In the genomic region with DNA sequence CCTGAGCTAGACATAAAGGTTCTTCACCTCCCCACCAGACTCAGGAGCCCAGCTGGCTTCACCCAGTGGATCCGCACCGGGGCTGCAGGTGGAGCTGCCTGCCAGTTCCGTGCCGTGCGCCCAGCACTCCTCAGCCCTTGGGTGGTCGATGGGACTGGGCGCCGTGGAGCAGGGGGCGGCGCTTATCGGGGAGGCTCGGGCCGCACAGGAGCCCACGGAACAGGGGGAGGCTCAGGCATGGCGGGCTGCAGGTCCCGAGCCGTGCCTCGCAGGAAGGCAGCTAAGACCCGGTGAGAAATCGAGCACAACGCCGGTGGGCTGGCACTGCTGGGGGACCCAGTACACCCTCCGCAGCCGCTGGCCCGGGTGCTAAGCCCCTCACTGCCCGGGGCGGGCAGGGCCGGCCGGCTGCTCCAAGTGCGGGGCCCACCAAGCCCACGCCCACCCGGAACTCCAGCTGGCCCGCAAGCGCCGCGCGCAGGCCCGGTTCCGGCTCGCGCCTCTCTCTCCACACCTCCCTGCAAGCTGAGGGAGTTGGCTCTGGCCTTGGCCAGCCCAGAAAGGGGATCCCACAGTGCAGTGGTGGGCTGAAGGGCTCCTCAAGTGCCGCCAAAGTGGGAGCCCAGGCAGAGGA, we compare ENCODE assay signal across 1 cellular context. TPM values are rescaled to one million over a fixed set of nuclear protein-coding genes. Genes with fewer than 3 reads are reported as not detected.
"Had no signal": no experiment of that assay in that cellular context is flagged by ENCODE, and none has a peak within 500 bp of the region (broad histone marks: within the 10 kb centered on the region; RNA-seq: fewer than 3 reads in every experiment).

No MANE protein-coding gene starts in this region.

RNA-seq across cellular contexts. Expression of gene CYP2J2, which starts 43.1 kb away (rescaled TPM):
- total RNA-seq: mesenteric fat pad had no signal
